Comparison of ENCODE assay signal across 9 cellular contexts in genomic region chr6:11044712-11045167, GRCh38. TPM values are rescaled to one million over a fixed set of nuclear protein-coding genes. Genes with fewer than 3 reads are reported as not detected.
DNase-seq lines count a peak whose midpoint lies in the region; ATAC-seq and TF ChIP-seq lines count a peak whose summit lies in the region.
"Had no signal": no experiment of that assay in that cellular context is flagged by ENCODE, and none has a peak within 500 bp of the region (broad histone marks: within the 10 kb centered on the region; RNA-seq: fewer than 3 reads in every experiment).

No MANE protein-coding gene starts in this region.

- H3K9me2 ChIP-seq in SK-N-SH: no peaks in the 10 kb centered on the region

- no peaks in the 10 kb centered on the region for H3K9me3 Mint-ChIP-seq in WTC11

- peaks cover 12% of the 10 kb centered on the region for H3K4me1 Mint-ChIP-seq in WTC11

- H3F3A ChIP-seq in SK-N-SH (replicated peaks; ENCODE audit: insufficient read depth): peaks cover 14% of the 10 kb centered on the region

- TF ChIP-seq CTCF in SK-N-SH (IDR thresholded peaks at IDR 0.05): no peak
- no peak for TF ChIP-seq CTCF in WTC11 (IDR thresholded peaks at IDR 0.05)
- TF ChIP-seq CTCF in foreskin fibroblast (IDR thresholded peaks at IDR 0.05; ENCODE audit: low read depth, low read length): no peak
- TF ChIP-seq CTCF in spleen (IDR thresholded peaks at IDR 0.05 in 8 of 11, conservative IDR thresholded peaks at IDR 0.05 in 3 of 11): no peak

- peaks cover 61% of the 10 kb centered on the region for H3K27me3 Mint-ChIP-seq in WTC11 (ENCODE audit: low read depth)

- CTCF ChIA-PET in SK-N-SH (lab: Yijun Ruan, JAX) (interaction anchor here (1.0 to 3.3 kb wide), 9 partner anchors 8 to 91 kb away, joined by 3 to 17 read pairs (median 8); no protein-coding TSS in a partner anchor), WTC11 (lab: Charles Lee) (no interaction called here)

- peaks cover 0 to 4% of the 10 kb centered on the region in 2 experiments; a peak in 1 of 4 replicates for H3K4me1 ChIP-seq in SK-N-SH (ENCODE audit: control insufficient read depth in 1 of 2, insufficient read depth in 2 of 2, low read depth in 1 of 2, low read length in 1 of 2)
- H3K4me1 ChIP-seq in spleen: peaks cover 4 to 25% (median 11%) of the 10 kb centered on the region in 6 donors

- no peaks in the 10 kb centered on the region for H3K36me3 ChIP-seq in SK-N-SH (replicated peaks in 1 of 2; ENCODE audit: control insufficient read depth in 1 of 2, insufficient read depth in 2 of 2, low read length in 1 of 2)
- no peaks in the 10 kb centered on the region for H3K36me3 ChIP-seq in spleen

- intact Hi-C loops in spleen (cut with DNase I; ENCODE audit: low total_unique reads): no loop called here

- no peak for DNase-seq in SK-N-SH
- peak; percentile 24 for DNase-seq in WTC11 (ENCODE audit: low spot score)
- no peak for DNase-seq in foreskin fibroblast
- no peak for DNase-seq in spleen
- no peak for DNase-seq in EL
- DNase-seq: effector memory CD4-positive, alpha-beta T cell had no signal

- H3K79me2 ChIP-seq in SK-N-SH (ENCODE audit: insufficient read depth): no peaks in the 10 kb centered on the region

- peak overlapping the region; percentile 84 for H3K4me3 Mint-ChIP-seq in WTC11

- H3K27ac ChIP-seq in SK-N-SH (ENCODE audit: low read depth in 2 of 2, low read length in 1 of 2) (no peak overlapping the region), spleen (no peak overlapping the region)

- H3K9me3 ChIP-seq in SK-N-SH (no peaks in the 10 kb centered on the region), spleen (peaks cover 0 to 4% (median 0%) of the 10 kb centered on the region in 8 donors)

- TF ChIP-seq EP300 in SK-N-SH (IDR thresholded peaks at IDR 0.05; ENCODE audit: borderline replicate concordance in 1 of 2, low read depth in 1 of 2, low read length in 1 of 2): no peak

- H3K4me3 ChIP-seq in SK-N-SH (ENCODE audit: low read depth in 2 of 2, low read length in 1 of 2) (peak overlapping the region; percentile 62 to 66), foreskin fibroblast (ENCODE audit: low read depth in 1 of 2, low read length in 2 of 2) (peak overlapping the region; percentile 48 to 52), spleen (peak overlapping the region in 7 of 8 donors; percentile 10 to 74 (median 54))

- H3K9ac ChIP-seq in SK-N-SH: no peak overlapping the region

- POLR2A ChIA-PET in SK-N-SH (lab: Yijun Ruan, JAX): no interaction called here
- POLR2A ChIA-PET in WTC11 (lab: Charles Lee): no interaction called here

- no peak for TF ChIP-seq POLR2A in spleen (IDR thresholded peaks at IDR 0.05)

- no peaks in the 10 kb centered on the region for H4K20me1 ChIP-seq in SK-N-SH (ENCODE audit: insufficient read depth)

- H3K36me3 Mint-ChIP-seq in WTC11: no peaks in the 10 kb centered on the region

- 43% methylated on average over 17 of the region's 23 CpGs for WGBS in SK-N-SH (ENCODE audit: low lambda C conversion rate)
- 31 to 50% (median 39%) methylated on average over 15 to 23 of the region's 23 CpGs for WGBS in spleen, 5 donors

- TF ChIP-seq RAD21 in SK-N-SH (IDR thresholded peaks at IDR 0.05; ENCODE audit: low read length): no peak

- H3K4me2 ChIP-seq in SK-N-SH: peak overlapping the region; percentile 67; the same call in 1 of the 2 replicates

- H3K27me3 ChIP-seq in SK-N-SH (ENCODE audit: insufficient read depth) (peaks cover 3% of the 10 kb centered on the region; the same call in 1 of the 2 replicates), spleen (replicated peaks in 1 of 7) (peaks cover 5 to 100% (median 90%) of the 10 kb centered on the region in 7 donors)

- H3K27ac Mint-ChIP-seq in WTC11: no peak overlapping the region

- H2AFZ ChIP-seq in SK-N-SH (ENCODE audit: low read depth): peak overlapping the region; percentile 79; the same call in 1 of the 2 replicates

- ATAC-seq in SK-N-SH treated with all-trans-retinoic acid at 6 μM for 48 hours (no peak), WTC11 (peak; percentile 25), HG03097 (IDR thresholded peaks at IDR 0.05; ENCODE audit: low FRiP score, unreplicated experiment) (no peak), GM19351 (IDR thresholded peaks at IDR 0.05; ENCODE audit: unreplicated experiment) (no peak)

TF ChIP-seq in SK-N-SH, 30 proteins besides CTCF, POLR2A, EP300 and RAD21 (continues in another document):
- TF ChIP-seq YY1 (IDR thresholded peaks at IDR 0.05; ENCODE audit: low read depth) (no peak), CHD2 (IDR thresholded peaks at IDR 0.05; ENCODE audit: low read length, partially characterized antibody) (no peak), GATA2 (CRISPR knock-in tag; IDR thresholded peaks at IDR 0.05) (no peak), JUND (IDR thresholded peaks at IDR 0.05) (no peak), TAF1 (IDR thresholded peaks at IDR 0.05; ENCODE audit: borderline replicate concordance, low read depth, low read length) (no peak), ZBTB33 (IDR thresholded peaks at IDR 0.05; ENCODE audit: borderline replicate concordance, low read depth) (no peak)

TF ChIP-seq in SK-N-SH treated with all-trans-retinoic acid at 6 μM for 48 hours, 23 proteins besides CTCF, POLR2A, EP300 and RAD21 (continues in another document):
- no peak for TF ChIP-seq RARB (CRISPR knock-in tag; IDR thresholded peaks at IDR 0.05)
- TF ChIP-seq ZNF565 (CRISPR knock-in tag; conservative IDR thresholded peaks at IDR 0.05; ENCODE audit: low read depth): no peak
- TF ChIP-seq TOX (CRISPR knock-in tag; IDR thresholded peaks at IDR 0.05; ENCODE audit: borderline replicate concordance): no peak
- no peak for TF ChIP-seq PATZ1 (CRISPR knock-in tag; IDR thresholded peaks at IDR 0.05; ENCODE audit: borderline replicate concordance)
- TF ChIP-seq ZNF70 (CRISPR knock-in tag; IDR thresholded peaks at IDR 0.05): no peak
- TF ChIP-seq BACH2 (CRISPR knock-in tag; IDR thresholded peaks at IDR 0.05; ENCODE audit: borderline replicate concordance): no peak

TF ChIP-seq in WTC11, 78 proteins besides CTCF, POLR2A, EP300 and RAD21:
- TF ChIP-seq ZNF416 (CRISPR knock-in tag; IDR thresholded peaks at IDR 0.05) (no peak), ZNF138 (CRISPR knock-in tag; conservative IDR thresholded peaks at IDR 0.05) (no peak), ZNF396 (CRISPR knock-in tag; IDR thresholded peaks at IDR 0.05; ENCODE audit: borderline replicate concordance) (no peak), USF2 (CRISPR knock-in tag; IDR thresholded peaks at IDR 0.05) (no peak), NR1H2 (CRISPR knock-in tag; IDR thresholded peaks at IDR 0.05) (no peak), NFE2L1 (CRISPR knock-in tag; IDR thresholded peaks at IDR 0.05) (no peak), SOX15 (CRISPR knock-in tag; IDR thresholded peaks at IDR 0.05) (no peak), KAT7 (CRISPR knock-in tag; IDR thresholded peaks at IDR 0.05; ENCODE audit: borderline replicate concordance) (no peak), PREB (CRISPR knock-in tag; IDR thresholded peaks at IDR 0.05; ENCODE audit: borderline replicate concordance) (no peak)

RNA-seq across cellular contexts. Expression of gene ELOVL2, which starts 0.6 kb away (rescaled TPM):
- polyA plus RNA-seq in SK-N-SH (2012; rRNA removed): 0.39 and 0.49 TPM in 2 replicates
- polyA plus RNA-seq in SK-N-SH (2012; cell fraction: cytosol; rRNA removed): 0.62 and 0.75 TPM in 2 replicates
- 0.14 and 0.42 TPM in 2 replicates for polyA plus RNA-seq in SK-N-SH (2012; cell fraction: nucleus; rRNA removed)
- 1.0 to 2.0 TPM (median 1.1 TPM) in 3 replicates for total RNA-seq in WTC11 (2021)
- not detected for total RNA-seq in spleen
- polyA plus RNA-seq in spleen: under 1 TPM; 0.03 to 0.08 (median 0.04) TPM

RNA-seq across cellular contexts. Expression of gene SMIM13, which starts 48.9 kb away (rescaled TPM):
- polyA plus RNA-seq in SK-N-SH (2012; rRNA removed) (2.1 and 2.7 TPM in 2 replicates), spleen (1 to 10 TPM; 1.5 to 3.2 (median 1.9) TPM)
- 4.1 and 5.4 TPM in 2 replicates for polyA plus RNA-seq in SK-N-SH (2012; cell fraction: cytosol; rRNA removed)
- 0.74 and 1.6 TPM in 2 replicates for polyA plus RNA-seq in SK-N-SH (2012; cell fraction: nucleus; rRNA removed)
- total RNA-seq in WTC11 (2021) (7.2 to 9.7 TPM (median 7.4 TPM) in 3 replicates), spleen (1 to 10 TPM; 5.0 to 8.3 (median 6.2) TPM)
